In the genomic region with DNA sequence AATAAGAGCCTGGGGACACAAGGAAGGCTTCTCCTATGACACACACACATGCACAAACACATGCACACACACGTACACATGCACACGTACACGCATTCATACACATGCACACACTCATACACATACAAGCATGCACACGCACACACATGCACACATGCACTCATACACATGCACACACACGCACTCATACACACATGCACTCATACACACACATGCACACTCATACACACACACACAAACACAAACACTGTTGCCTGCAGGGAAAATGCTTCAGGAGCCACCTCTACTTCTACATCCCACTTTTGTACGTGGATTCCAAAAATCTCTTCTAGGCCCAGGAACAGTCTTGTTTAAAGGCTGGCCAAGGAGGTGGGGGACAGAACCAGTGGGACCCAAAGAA, we compare ENCODE assay signal across 20 cellular contexts. TPM values are rescaled to one million over a fixed set of nuclear protein-coding genes. Genes with fewer than 3 reads are reported as not detected.
"Had no signal": no experiment of that assay in that cellular context is flagged by ENCODE, and none has a peak within 500 bp of the region (broad histone marks: within the 10 kb centered on the region; RNA-seq: fewer than 3 reads in every experiment).

No MANE protein-coding gene starts in this region.

- H3K36me3 ChIP-seq: cardiac muscle cell, thyroid gland, vagina had no signal

- H3K4me3 ChIP-seq: cardiac muscle cell, lung, thyroid gland, vagina had no signal

- H3K4me1 ChIP-seq: thyroid gland, vagina had no signal

- H3K27ac ChIP-seq: cardiac muscle cell, thyroid gland, vagina, VCaP had no signal

- ATAC-seq: activated naive CD4-positive, alpha-beta T cell treated with anti-CD3 and anti-CD28 coated beads, Interleukin-2, amount 50 U/mL, for 72 hours; effector memory CD8-positive, alpha-beta T cell had no signal

- DNase-seq: activated CD4-positive, alpha-beta T cell treated with anti-CD3 and anti-CD28 coated beads, Interleukin-2, amount 50 U/mL, for 48 hours; activated gamma-delta T cell treated with Interleukin-2 at 50 U/mL for 16 hours; effector memory CD8-positive, alpha-beta T cell; hypothalamus; nephron progenitor cell; occipital lobe; retina; stimulated activated CD4-positive, alpha-beta T cell treated with anti-CD3 and anti-CD28 coated beads, Interleukin-12 subunit alpha, Interleukin-12 subunit beta, amount 100 ng/mL, for 4 hours; stimulated activated CD4-positive, alpha-beta T cell treated with anti-CD3 and anti-CD28 coated beads, Interleukin-1b, Interleukin-23, amount 100 ng/mL, for 48 hours; stimulated activated naive CD4-positive, alpha-beta T cell treated with Interleukin-2 at 50 U/mL for 16 hours; T-helper 2 cell; thyroid gland had no signal

- H3K27me3 ChIP-seq: cardiac muscle cell, thyroid gland, vagina had no signal

- H3K9me3 ChIP-seq: thyroid gland, vagina had no signal

RNA-seq across cellular contexts. Expression of a gene that starts 20.7 kb away (rescaled TPM):
- total RNA-seq: activated naive CD4-positive, alpha-beta T cell treated with anti-CD3 and anti-CD28 coated beads, Interleukin-2, amount 50 U/mL, for 72 hours; chondrocyte; myocyte; subcutaneous adipose tissue had no signal
- polyA plus RNA-seq: cardiac muscle cell had no signal
